Comparison of ENCODE assay signal across 16 cellular contexts in the genomic region with DNA sequence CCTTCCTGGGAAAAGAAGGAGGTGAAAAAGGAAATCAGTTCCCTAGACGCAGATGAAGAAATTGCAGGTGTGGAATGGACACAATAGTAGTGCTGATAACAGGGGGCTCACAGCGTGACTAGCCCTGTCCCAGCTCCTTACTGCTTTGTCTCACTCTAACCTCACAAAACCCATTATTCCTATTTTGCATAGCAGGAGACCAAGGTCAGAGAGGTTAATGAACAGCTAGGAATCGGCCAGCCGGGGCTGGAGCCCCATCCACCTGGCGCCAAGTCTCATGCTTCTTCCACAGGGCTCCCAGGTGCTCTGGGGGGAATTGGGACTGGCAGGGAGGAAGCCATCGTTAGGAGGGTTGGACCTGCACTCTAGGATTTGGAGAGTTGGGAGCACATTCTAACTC. TPM values are rescaled to one million over a fixed set of nuclear protein-coding genes. Genes with fewer than 3 reads are reported as not detected.
DNase-seq lines count a peak whose midpoint lies in the region; ATAC-seq, FAIRE-seq and TF ChIP-seq lines count a peak whose summit lies in the region.
"Had no signal": no experiment of that assay in that cellular context is flagged by ENCODE, and none has a peak within 500 bp of the region (broad histone marks: within the 10 kb centered on the region; RNA-seq: fewer than 3 reads in every experiment).

No MANE protein-coding gene starts in this region.

- peaks cover 23% of the 10 kb centered on the region for H3K27me3 ChIP-seq in astrocyte (ENCODE audit: insufficient read depth, low read length)
- H3K27me3 ChIP-seq: BE2C had no signal

- no peaks in the 10 kb centered on the region for H3K36me3 ChIP-seq in astrocyte (ENCODE audit: insufficient read depth, low read length)
- H3K36me3 ChIP-seq: BE2C had no signal

- H3K27me3 Mint-ChIP-seq in astrocyte (ENCODE audit: low read depth, unreplicated experiment) (peaks cover 60% of the 10 kb centered on the region), neural crest cell (ENCODE audit: low read depth) (peaks cover 18% of the 10 kb centered on the region), CD14-positive monocyte (ENCODE audit: low read depth in 3 of 3) (peaks cover 47 to 61% (median 55%) of the 10 kb centered on the region in 3 donors)

- peak overlapping the region; percentile 53 for H3K27ac Mint-ChIP-seq in astrocyte (ENCODE audit: unreplicated experiment)
- H3K27ac Mint-ChIP-seq in neural crest cell (ENCODE audit: unreplicated experiment) = peak overlapping the region; percentile 23
- no peak overlapping the region for H3K27ac Mint-ChIP-seq in CD14-positive monocyte
- H3K27ac Mint-ChIP-seq: IgD-negative memory B cell had no signal

- H3K4me3 ChIP-seq in astrocyte (ENCODE audit: insufficient read depth, low read depth, low read length) = no peak overlapping the region

- H3K4me2 ChIP-seq in astrocyte (ENCODE audit: low read length) = no peak overlapping the region

- no peaks in the 10 kb centered on the region for H3K9me3 ChIP-seq in astrocyte (ENCODE audit: insufficient read depth, low read depth, low read length)
- H3K9me3 ChIP-seq: BE2C had no signal

- DNase-seq in 8988T = peak; percentile 10
- DNase-seq in COLO668 (lab: John Stamatoyannopoulos, UW; ENCODE audit: unreplicated experiment) = peak; percentile 4
- no peak for DNase-seq in astrocyte (ENCODE audit: low read depth)
- DNase-seq in neural crest cell (ENCODE audit: low read depth, low spot score) = no peak
- no peak for DNase-seq in CD14-positive monocyte (ENCODE audit: low spot score)
- DNase-seq in GM10248 (ENCODE audit: extremely low spot score) = no peak
- DNase-seq: BE2C; CD8-positive, alpha-beta memory T cell; GF-D8; NCI-H2081; NCI-H524; NK-92 treated with Interleukin-12 subunit alpha and Interleukin-12 subunit beta, amount 100 ng/mL, for 24 hours; RPMI8226 had no signal

- TF ChIP-seq CTCF in astrocyte (IDR thresholded peaks at IDR 0.05; ENCODE audit: insufficient read depth, low read depth, low read length) = no peak
- no peak for TF ChIP-seq CTCF in neural crest cell (conservative IDR thresholded peaks at IDR 0.05)
- TF ChIP-seq CTCF in CD14-positive monocyte (IDR thresholded peaks at IDR 0.05) = no peak
- TF ChIP-seq CTCF in GM10248 (IDR thresholded peaks at IDR 0.05; ENCODE audit: control extremely low read depth, extremely low read depth, low read depth, missing control alignments) = no peak

- H3K4me1 Mint-ChIP-seq in astrocyte (ENCODE audit: low read depth, unreplicated experiment) = no peaks in the 10 kb centered on the region
- peaks cover 8% of the 10 kb centered on the region for H3K4me1 Mint-ChIP-seq in neural crest cell
- peaks cover 12% of the 10 kb centered on the region for H3K4me1 Mint-ChIP-seq in CD14-positive monocyte

- no peak for ATAC-seq in GM18858 (IDR thresholded peaks at IDR 0.05; ENCODE audit: unreplicated experiment)

- CTCF ChIA-PET in GM10248 (lab: Yijun Ruan, JAX) = interaction anchor here (1.1 to 5.3 kb wide), 6 partner anchors 10 to 262 kb away, joined by 3 to 43 read pairs (median 8); no protein-coding TSS in a partner anchor

- no peak overlapping the region for H2AFZ ChIP-seq in astrocyte (ENCODE audit: low read depth, low read length)

- no peak overlapping the region for H3K9ac ChIP-seq in astrocyte (ENCODE audit: low read length)

- POLR2A ChIA-PET in GM10248 (lab: Yijun Ruan, JAX) = interaction anchor here (1.0 kb wide), 1 partner anchor 12 kb away, joined by 3 read pairs; no protein-coding TSS in a partner anchor

- H3K36me3 Mint-ChIP-seq in astrocyte (ENCODE audit: low read depth, unreplicated experiment) (peaks cover 2% of the 10 kb centered on the region), neural crest cell (ENCODE audit: low read depth) (no peaks in the 10 kb centered on the region), CD14-positive monocyte (peaks cover under 1 to 4% of the 10 kb centered on the region in 2 donors)
- H3K36me3 Mint-ChIP-seq: CD8-positive, alpha-beta memory T cell; IgD-negative memory B cell had no signal

- H3K9me3 Mint-ChIP-seq in astrocyte (ENCODE audit: unreplicated experiment) (no peaks in the 10 kb centered on the region), neural crest cell (no peaks in the 10 kb centered on the region), CD14-positive monocyte (peaks cover 0 to 4% (median 1%) of the 10 kb centered on the region in 7 donors)
- H3K9me3 Mint-ChIP-seq: CD8-positive, alpha-beta memory T cell had no signal

- H3K27ac ChIP-seq in astrocyte (ENCODE audit: low read depth, low read length) = no peak overlapping the region

- no peaks in the 10 kb centered on the region for H4K20me1 ChIP-seq in astrocyte (ENCODE audit: insufficient read depth, low read length)

- no peak for FAIRE-seq in astrocyte (lab: Jason Lieb, UNC)
- FAIRE-seq: H1 had no signal

- H3K79me2 ChIP-seq in astrocyte (ENCODE audit: insufficient read depth, low read length) = no peaks in the 10 kb centered on the region

- H3K4me3 Mint-ChIP-seq in astrocyte (ENCODE audit: unreplicated experiment) = no peak overlapping the region
- H3K4me3 Mint-ChIP-seq in neural crest cell = no peak overlapping the region
- peak overlapping the region in 1 of 2 donors; percentile 57 for H3K4me3 Mint-ChIP-seq in CD14-positive monocyte

- peaks cover 12% of the 10 kb centered on the region for H3K4me1 ChIP-seq in astrocyte (ENCODE audit: insufficient read depth, low read length)
- H3K4me1 ChIP-seq: BE2C had no signal

- intact Hi-C loops in CD14-positive monocyte (cut with micrococcal nuclease) = no loop called here

RNA-seq across cellular contexts. Expression of a gene that starts 12.0 kb away (rescaled TPM):
- 0.14 TPM in 1 of 2 replicates, not detected in the other for total RNA-seq in astrocyte
- 0.16 and 0.34 TPM in 2 replicates for total RNA-seq in neural crest cell
- 1 to 10 TPM; 1.3 to 3.3 TPM for polyA plus RNA-seq in CD14-positive monocyte

RNA-seq across cellular contexts. Expression of a gene that starts 17.1 kb away (rescaled TPM):
- total RNA-seq in astrocyte = 41.3 and 45.2 TPM in 2 replicates
- 89.6 and 95.3 TPM in 2 replicates for total RNA-seq in neural crest cell
- polyA plus RNA-seq in CD14-positive monocyte = 10 to 100 TPM; 50.3 to 52.3 TPM

RNA-seq across cellular contexts. Expression of a gene that starts 54.6 kb away (rescaled TPM):
- total RNA-seq in astrocyte = 0.57 and 0.60 TPM in 2 replicates
- 0.28 TPM in 1 of 2 replicates, not detected in the other for total RNA-seq in neural crest cell
- not detected for polyA plus RNA-seq in CD14-positive monocyte
- polyA plus RNA-seq: CD8-positive, alpha-beta memory T cell had no signal

Comparison
In these comparisons a context has a peak if more than half of its experiments do, and no peak if none do; other contexts are left out.
1. DNase-seq: peak in 8988T (single experiment) and COLO668 (single experiment); none in astrocyte (single experiment), neural crest cell (single experiment), CD14-positive monocyte (single experiment) and GM10248 (single experiment).
2. H3K27ac Mint-ChIP-seq: peak in astrocyte (single experiment) and neural crest cell (single experiment); none in CD14-positive monocyte (0 of 7).